In the genomic region with DNA sequence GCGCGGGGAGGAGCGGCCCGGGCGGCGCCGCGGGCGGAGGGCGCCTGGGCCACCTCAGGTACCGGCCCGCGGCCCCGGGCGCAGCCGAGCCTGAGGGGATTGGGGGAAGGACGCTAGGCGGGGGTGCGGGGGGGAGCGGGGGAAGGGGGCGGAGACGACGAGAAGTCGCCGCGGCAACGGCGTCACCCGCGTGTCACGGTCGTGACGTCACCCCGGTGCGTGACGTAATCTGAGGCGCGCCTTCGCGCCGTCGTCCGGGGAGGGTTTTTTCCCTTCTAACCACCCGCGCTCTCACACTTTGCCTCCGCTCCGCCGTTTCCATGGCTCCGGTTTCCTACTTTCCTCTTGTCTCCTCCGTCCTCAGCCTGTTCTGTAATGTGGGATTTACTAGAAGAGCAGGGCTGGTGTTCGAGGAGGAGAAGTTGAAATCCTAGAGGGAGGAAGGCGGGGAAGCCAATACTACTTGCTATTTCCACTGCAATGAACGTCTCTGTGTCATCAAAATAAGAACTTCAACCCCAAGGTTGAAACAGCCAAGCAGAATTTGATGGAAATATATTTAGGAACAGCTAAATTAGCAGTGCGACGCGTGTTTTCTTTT, we compare ENCODE assay signal across 8 cellular contexts. TPM values are rescaled to one million over a fixed set of nuclear protein-coding genes. Genes with fewer than 3 reads are reported as not detected.
DNase-seq lines count a peak whose midpoint lies in the region; ATAC-seq and TF ChIP-seq lines count a peak whose summit lies in the region.

Gene BRAF, minus strand, starts transcription at position 109 of the 601 bp plus-strand sequence. CDS start 226 bp downstream, outside the sequence.

- CTCF ChIA-PET in BJ (lab: Yijun Ruan, JAX) = interaction anchor here (1.7 kb wide), 1 partner anchor 114 kb away, joined by 8 read pairs; no protein-coding TSS in a partner anchor

- no peak for TF ChIP-seq CTCF in BJ (IDR thresholded peaks at IDR 0.05; ENCODE audit: insufficient read depth, low read depth, low read length)

- peak within 1 kb of the TSS; percentile 89 for H3K4me3 ChIP-seq in BJ (ENCODE audit: low read depth, low read length)

- no peaks in the 10 kb centered on the region for H3K27me3 ChIP-seq in BJ (ENCODE audit: control insufficient read depth, insufficient read depth, low read length)

- H3K36me3 ChIP-seq in BJ (ENCODE audit: control insufficient read depth, insufficient read depth, low read length) = no peaks in the 10 kb centered on the region

- DNase-seq in BJ (ENCODE audit: low read depth) (peak; percentile 9), NCI-H526 treated with DMSO at 0.1 percent for 48 hours (lab: John Stamatoyannopoulos, UW) (peak; percentile 81), cortex of kidney (lab: John Stamatoyannopoulos, UW) (peak; percentile 18), left kidney (ENCODE audit: low read depth, low spot score) (peak; percentile 96)
- peak; percentile 95 for DNase-seq in activated CD4-positive, alpha-beta T cell treated with anti-CD3 and anti-CD28 coated beads, Interleukin-2, amount 50 U/mL, for 1 hour
- DNase-seq in stimulated activated CD4-positive, alpha-beta T cell treated with anti-CD3 and anti-CD28 coated beads, Interleukin-1b, Interleukin-23, amount 100 ng/mL, for 48 hours = peak; percentile 92

- POLR2A ChIA-PET in BJ (lab: Charles Lee) = no interaction called here

- peak; percentile 45 for ATAC-seq in GM19328 (IDR thresholded peaks at IDR 0.05; ENCODE audit: unreplicated experiment)
- peak; percentile 28 for ATAC-seq in HG03469 (IDR thresholded peaks at IDR 0.05; ENCODE audit: unreplicated experiment)

RNA-seq across cellular contexts. Expression of gene BRAF, which starts in this region (rescaled TPM):
- 8.9 and 16.6 TPM in 2 replicates for polyA plus RNA-seq in BJ (2011; rRNA removed)
- polyA minus RNA-seq in BJ (2011; rRNA and poly(A)+ RNA removed) = 30.8 and 32.7 TPM in 2 replicates

Comparison
In these comparisons a context has a peak if more than half of its experiments do, and no peak if none do; other contexts are left out.
1. Peak in every context shown above with its lines: DNase-seq, ATAC-seq and H3K4me3 ChIP-seq.
2. DNase-seq: peak in every context shown above with its lines; median percentile 96 in left kidney; 95 in activated CD4-positive, alpha-beta T cell treated with anti-CD3 and anti-CD28 coated beads, Interleukin-2, amount 50 U/mL, for 1 hour; 92 in stimulated activated CD4-positive, alpha-beta T cell treated with anti-CD3 and anti-CD28 coated beads, Interleukin-1b, Interleukin-23, amount 100 ng/mL, for 48 hours; 81 in NCI-H526 treated with DMSO at 0.1 percent for 48 hours; 18 in cortex of kidney; 9 in BJ.